In genomic region chr6:140478631-140479030, GRCh38 we compare ENCODE assay signal across 18 cellular contexts.
"Had no signal": no experiment of that assay in that cellular context is flagged by ENCODE, and none has a peak within 500 bp of the region (broad histone marks: within the 10 kb centered on the region; RNA-seq: fewer than 3 reads in every experiment).

No MANE protein-coding gene starts in this region.

- H3K4me1 ChIP-seq: spleen had no signal

- H3K27ac Mint-ChIP-seq: naive B cell; nephron; stimulated activated memory B cell treated with anti-CD40 and anti-IgM and Interleukin-4, amounts not matched to agents 10 μg/mL and 1 μg/mL and 100 μg/mL, for 72 hours; stimulated activated naive CD8-positive, alpha-beta T cell treated with anti-CD3 and anti-CD28 coated beads, Interleukin-15, Interleukin-2, amounts not matched to agents 100 ng/mL and 50 ng/mL, for 24 hours had no signal

- H3K36me3 ChIP-seq: heart left ventricle, spleen, tibial nerve had no signal

- H3K4me3 ChIP-seq: dorsolateral prefrontal cortex, heart left ventricle, spleen, tibial nerve had no signal

- H3K36me3 Mint-ChIP-seq: naive B cell; stimulated activated memory B cell treated with anti-CD40 and anti-IgM and Interleukin-4, amounts not matched to agents 10 μg/mL and 1 μg/mL and 100 μg/mL, for 72 hours had no signal

- H3K27me3 ChIP-seq: dorsolateral prefrontal cortex, heart left ventricle, spleen, tibial nerve had no signal

- H3K9me3 Mint-ChIP-seq: naive B cell; nephron; stimulated activated memory B cell treated with anti-CD40 and anti-IgM and Interleukin-4, amounts not matched to agents 10 μg/mL and 1 μg/mL and 100 μg/mL, for 72 hours; stimulated activated naive CD8-positive, alpha-beta T cell treated with anti-CD3 and anti-CD28 coated beads, Interleukin-15, Interleukin-2, amounts not matched to agents 100 ng/mL and 50 ng/mL, for 24 hours had no signal

- DNase-seq: cortex of kidney; dorsolateral prefrontal cortex; effector CD8-positive, alpha-beta T cell; foreskin melanocyte; heart left ventricle; hippocampal formation; kidney glomerular epithelial cell; mesendoderm; naive B cell; spleen; stimulated activated CD4-positive, alpha-beta T cell treated with anti-CD3 and anti-CD28 coated beads, Interleukin-15, amount 100 ng/mL, for 24 hours; stimulated activated CD4-positive, alpha-beta T cell treated with anti-CD3 and anti-CD28 coated beads, Interleukin-1b, Interleukin-23, amount 100 ng/mL, for 48 hours; stimulated activated CD4-positive, alpha-beta T cell treated with anti-CD3 and anti-CD28 coated beads, Interleukin-4, amount 100 ng/mL, for 24 hours had no signal

- H3K4me3 Mint-ChIP-seq: naive B cell; nephron; stimulated activated memory B cell treated with anti-CD40 and anti-IgM and Interleukin-4, amounts not matched to agents 10 μg/mL and 1 μg/mL and 100 μg/mL, for 72 hours; stimulated activated naive CD8-positive, alpha-beta T cell treated with anti-CD3 and anti-CD28 coated beads, Interleukin-15, Interleukin-2, amounts not matched to agents 100 ng/mL and 50 ng/mL, for 24 hours had no signal

- H3K27ac ChIP-seq: dorsolateral prefrontal cortex, heart left ventricle, spleen, tibial nerve had no signal

- H3K9me3 ChIP-seq: spleen, tibial nerve had no signal

- H3K27me3 Mint-ChIP-seq: naive B cell; stimulated activated memory B cell treated with anti-CD40 and anti-IgM and Interleukin-4, amounts not matched to agents 10 μg/mL and 1 μg/mL and 100 μg/mL, for 72 hours had no signal

- H3K4me1 Mint-ChIP-seq: naive B cell; nephron; stimulated activated memory B cell treated with anti-CD40 and anti-IgM and Interleukin-4, amounts not matched to agents 10 μg/mL and 1 μg/mL and 100 μg/mL, for 72 hours had no signal

- ATAC-seq: heart left ventricle; sciatic nerve; stimulated activated memory B cell treated with anti-CD40 and anti-IgM and Interleukin-4, amounts not matched to agents 10 μg/mL and 1 μg/mL and 100 μg/mL, for 72 hours had no signal
